ENCODE assay signal across 25 cellular contexts in genomic region chr12:115755752-115756140, GRCh38.
A peak's percentile ranks its signal among the peaks of the same experiment; 100 is the strongest.
DNase-seq lines count a peak whose midpoint lies in the region; ATAC-seq and TF ChIP-seq lines count a peak whose summit lies in the region.
"Had no signal": no experiment of that assay in that cellular context is flagged by ENCODE, and none has a peak within 500 bp of the region (broad histone marks: within the 10 kb centered on the region; RNA-seq: fewer than 3 reads in every experiment).

No MANE protein-coding gene starts in this region.

- CTCF ChIA-PET in BJ (lab: Yijun Ruan, JAX), result interaction anchor here (0.6 to 5.0 kb wide), 8 partner anchors 15 to 1131 kb away, joined by 3 to 59 read pairs (median 6); partner anchors contain the start of gene TBX3

- TF ChIP-seq CTCF in BJ (IDR thresholded peaks at IDR 0.05; ENCODE audit: insufficient read depth, low read depth, low read length), result no peak
- no peak for TF ChIP-seq CTCF in LNCaP clone FGC (IDR thresholded peaks at IDR 0.05; ENCODE audit: control insufficient read depth, extremely low read depth, insufficient read depth)
- no peak for TF ChIP-seq CTCF in prostate gland (IDR thresholded peaks at IDR 0.05)

- no peaks in the 10 kb centered on the region for H3K27me3 ChIP-seq in BJ (ENCODE audit: control insufficient read depth, insufficient read depth, low read length)
- no peaks in the 10 kb centered on the region for H3K27me3 ChIP-seq in prostate gland (replicated peaks; ENCODE audit: insufficient read depth)

- H3K36me3 ChIP-seq in BJ (ENCODE audit: control insufficient read depth, insufficient read depth, low read length), result no peaks in the 10 kb centered on the region
- no peaks in the 10 kb centered on the region for H3K36me3 ChIP-seq in prostate gland
- H3K36me3 ChIP-seq: brain microvascular endothelial cell, gastrocnemius medialis, tibial nerve had no signal

- H3K9me3 ChIP-seq in prostate gland, result no peaks in the 10 kb centered on the region
- H3K9me3 ChIP-seq: gastrocnemius medialis, tibial nerve had no signal

- POLR2A ChIA-PET in BJ (lab: Charles Lee), result interaction anchor here (0.8 to 1.2 kb wide), 2 partner anchors 1071 to 1083 kb away, joined by 4 to 7 read pairs; partner anchors contain the start of gene TBX3

- no peak for DNase-seq in BJ (ENCODE audit: low read depth)
- no peak for DNase-seq in LNCaP clone FGC (ENCODE audit: low read depth)
- no peak for DNase-seq in epithelial cell of prostate (ENCODE audit: low read depth, low spot score)
- no peak for DNase-seq in prostate gland (ENCODE audit: low spot score)
- DNase-seq in NCI-H774 (lab: John Stamatoyannopoulos, UW), result no peak
- DNase-seq in stimulated activated CD4-positive, alpha-beta T cell treated with anti-CD3 and anti-CD28 coated beads, Interleukin-12 subunit alpha, Interleukin-12 subunit beta, amount 100 ng/mL, for 4 hours, result no peak
- no peak for DNase-seq in activated CD4-positive, alpha-beta T cell treated with anti-CD3 and anti-CD28 coated beads, Interleukin-2, amount 50 U/mL, for 48 hours
- DNase-seq: ACHN; activated CD4-positive, alpha-beta T cell treated with anti-CD3 and anti-CD28 coated beads for 1 hour; activated CD8-positive, alpha-beta memory T cell treated with anti-CD3 and anti-CD28 coated beads for 24 hours; activated T-cell treated with anti-CD3 and anti-CD28 coated beads, Interleukin-2, amount 50 U/mL, for 1 hour; brain microvascular endothelial cell; effector CD4-positive, alpha-beta T cell; gastrocnemius medialis; hippocampal formation; immature natural killer cell; left ventricle myocardium superior; NCI-H146; NCI-H2171; NCI-H524; posterior cingulate gyrus had no signal

- no peak for TF ChIP-seq POLR2A in prostate gland (IDR thresholded peaks at IDR 0.05)

- WGBS in prostate gland, result 40% methylated on average over 4 of the region's 4 CpGs

- H3K4me3 ChIP-seq in BJ (ENCODE audit: low read depth, low read length) (peak overlapping the region; percentile 34), LNCaP clone FGC (ENCODE audit: low read depth, low read length) (peak overlapping the region; percentile 52), prostate gland (peak overlapping the region; percentile 7 to 31)
- H3K4me3 ChIP-seq: gastrocnemius medialis, K562, tibial nerve had no signal

- ATAC-seq in GM21390 (IDR thresholded peaks at IDR 0.05; ENCODE audit: unreplicated experiment), result no peak
- ATAC-seq: gastrocnemius medialis, K562, left ventricle myocardium superior, sciatic nerve had no signal

- H3K4me1 ChIP-seq in prostate gland (replicated peaks), result peaks cover 8% of the 10 kb centered on the region

- intact Hi-C loops in prostate gland (cut with DNase I), result loop anchor here (2.0 to 10.0 kb wide), 5 partner anchors 162 to 1353 kb away; no protein-coding TSS in a partner anchor

- H3K27ac ChIP-seq in epithelial cell of prostate (peak overlapping the region; percentile 65), prostate gland (peak overlapping the region; percentile 94 to 97)
- H3K27ac ChIP-seq: brain microvascular endothelial cell, gastrocnemius medialis, tibial nerve had no signal
